ENCODE assay signal across 9 cellular contexts in the genomic region with DNA sequence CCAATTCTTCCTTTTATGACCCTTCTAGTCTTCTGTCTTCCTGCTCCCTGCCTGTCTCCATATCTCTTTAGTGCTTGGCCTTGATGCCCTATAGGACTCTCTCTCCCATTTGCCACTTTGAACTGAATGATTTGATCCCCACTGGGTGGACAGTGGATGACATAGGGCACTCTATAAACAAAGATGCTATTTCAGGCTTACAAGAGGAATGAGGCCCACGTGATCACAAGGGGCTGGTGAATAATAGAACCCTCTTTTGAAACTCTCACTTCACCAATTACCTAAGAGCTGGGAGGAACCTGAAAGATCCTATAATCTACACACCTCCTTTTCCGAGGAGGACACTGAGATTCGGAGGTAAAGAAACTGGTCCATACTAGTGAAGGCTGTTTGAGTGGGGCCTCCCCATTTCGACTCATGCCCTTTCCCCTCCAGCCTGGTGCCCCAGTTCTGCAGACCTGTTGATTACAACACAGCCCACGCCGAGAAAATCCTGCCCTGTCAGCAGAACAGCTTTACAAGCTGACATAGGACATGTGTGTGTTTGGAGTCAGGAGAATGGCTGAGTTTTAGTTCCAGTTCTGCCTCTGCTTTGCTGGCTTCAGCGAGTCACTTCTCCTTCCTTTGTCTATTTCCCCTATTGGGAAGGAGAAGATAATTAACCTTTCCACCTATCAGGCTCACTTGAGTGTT.
DNase-seq lines count a peak whose midpoint lies in the region; ATAC-seq lines count a peak whose summit lies in the region.
"Had no signal": no experiment of that assay in that cellular context is flagged by ENCODE, and none has a peak within 500 bp of the region (broad histone marks: within the 10 kb centered on the region; RNA-seq: fewer than 3 reads in every experiment).

No MANE protein-coding gene starts in this region.

- ATAC-seq in left cardiac atrium = peak; percentile 56 to 64
- ATAC-seq in GM21526 (IDR thresholded peaks at IDR 0.05; ENCODE audit: low FRiP score, unreplicated experiment) = no peak

- DNase-seq in CD1c-positive myeloid dendritic cell (ENCODE audit: extremely low spot score) (peak; percentile 90), SKM-1 (lab: John Stamatoyannopoulos, UW; ENCODE audit: unreplicated experiment) (peak; percentile 3), left cardiac atrium (peak; percentile 55), pons (ENCODE audit: low spot score) (peak; percentile 85), DMS53 (lab: John Stamatoyannopoulos, UW) (no peak), NCI-H226 (no peak)
- no peak for DNase-seq in activated CD8-positive, alpha-beta memory T cell treated with anti-CD3 and anti-CD28 coated beads, Interleukin-2, amount 50 U/mL, for 4 hours
- DNase-seq: stimulated activated naive CD4-positive, alpha-beta T cell treated with Interleukin-2 at 50 U/mL for 16 hours had no signal

- intact Hi-C loops in left cardiac atrium (cut with DNase I) = no loop called here

Comparison
In these comparisons a context has a peak if more than half of its experiments do, and no peak if none do; other contexts are left out.
1. DNase-seq: peak in CD1c-positive myeloid dendritic cell (single experiment), SKM-1 (single experiment), left cardiac atrium (single experiment) and pons (single experiment); none in DMS53 (single experiment), NCI-H226 (single experiment) and activated CD8-positive, alpha-beta memory T cell treated with anti-CD3 and anti-CD28 coated beads, Interleukin-2, amount 50 U/mL, for 4 hours (single experiment).